ENCODE assay signal across 31 cellular contexts in genomic region chr2:11837875-11838734, GRCh38.
"Had no signal": no experiment of that assay in that cellular context is flagged by ENCODE, and none has a peak within 500 bp of the region (broad histone marks: within the 10 kb centered on the region; RNA-seq: fewer than 3 reads in every experiment).

No MANE protein-coding gene starts in this region.

- ATAC-seq: foreskin keratinocyte; heart right ventricle; left colon; lower lobe of right lung; mucosa of descending colon; sciatic nerve; stimulated activated effector memory CD8-positive, alpha-beta T cell treated with anti-CD3 and anti-CD28 coated beads, Interleukin-12 subunit alpha, Interleukin-12 subunit beta, amount 100 ng/mL, for 72 hours; upper lobe of right lung had no signal

- H3K9ac ChIP-seq: neural progenitor cell had no signal

- H3K4me1 ChIP-seq: esophagus muscularis mucosa, foreskin keratinocyte, left ventricle myocardium inferior, lower lobe of right lung, prostate gland, right atrium auricular region, transverse colon, upper lobe of right lung, uterus had no signal

- H3K36me3 ChIP-seq: esophagus muscularis mucosa, heart right ventricle, left ventricle myocardium inferior, lower lobe of right lung, neural progenitor cell, prostate gland, right atrium auricular region, thoracic aorta, transverse colon, upper lobe of right lung, uterus had no signal

- H3K4me3 ChIP-seq: coronary artery, esophagus muscularis mucosa, heart right ventricle, left ventricle myocardium inferior, lower lobe of right lung, mucosa of descending colon, neural progenitor cell, prostate gland, right atrium auricular region, smooth muscle cell, thoracic aorta, transverse colon, upper lobe of right lung, uterus had no signal

- H3K4me2 ChIP-seq: neural progenitor cell, smooth muscle cell had no signal

- H3K9me3 ChIP-seq: mucosa of descending colon, prostate gland, thoracic aorta, transverse colon, upper lobe of right lung, uterus had no signal

- FAIRE-seq: endothelial cell of umbilical vein, islet of Langerhans had no signal

- H3K27ac ChIP-seq: coronary artery, esophagus muscularis mucosa, foreskin keratinocyte, heart right ventricle, left ventricle myocardium inferior, lower lobe of right lung, neural progenitor cell, prostate gland, right atrium auricular region, thoracic aorta, transverse colon, upper lobe of right lung, uterus had no signal

- DNase-seq: dermis blood vessel endothelial cell; effector memory CD4-positive, alpha-beta T cell; foreskin keratinocyte; glutamatergic neuron; heart right ventricle; hippocampal formation; kidney glomerular epithelial cell; left colon; left ventricle myocardium inferior; lower lobe of right lung; mucosa of descending colon; naive B cell; nucleus accumbens; stimulated activated CD4-positive, alpha-beta T cell treated with anti-CD3 and anti-CD28 coated beads, Interleukin-12 subunit alpha, Interleukin-12 subunit beta, amount 100 ng/mL, for 4 hours; stimulated activated CD4-positive, alpha-beta T cell treated with anti-CD3 and anti-CD28 coated beads, Interleukin-1b, Interleukin-23, amount 100 ng/mL, for 48 hours; stimulated activated CD4-positive, alpha-beta T cell treated with anti-CD3 and anti-CD28 coated beads, Interleukin-4, amount 100 ng/mL, for 24 hours; stimulated activated naive CD4-positive, alpha-beta T cell treated with Interleukin-2 at 50 U/mL for 16 hours; transverse colon; upper lobe of right lung; uterus had no signal

- H2AFZ ChIP-seq: neural progenitor cell had no signal

- H3K27me3 ChIP-seq: neural progenitor cell, right atrium auricular region, transverse colon, upper lobe of right lung, uterus had no signal
